ENCODE assay signal across 21 cellular contexts in the genomic region with DNA sequence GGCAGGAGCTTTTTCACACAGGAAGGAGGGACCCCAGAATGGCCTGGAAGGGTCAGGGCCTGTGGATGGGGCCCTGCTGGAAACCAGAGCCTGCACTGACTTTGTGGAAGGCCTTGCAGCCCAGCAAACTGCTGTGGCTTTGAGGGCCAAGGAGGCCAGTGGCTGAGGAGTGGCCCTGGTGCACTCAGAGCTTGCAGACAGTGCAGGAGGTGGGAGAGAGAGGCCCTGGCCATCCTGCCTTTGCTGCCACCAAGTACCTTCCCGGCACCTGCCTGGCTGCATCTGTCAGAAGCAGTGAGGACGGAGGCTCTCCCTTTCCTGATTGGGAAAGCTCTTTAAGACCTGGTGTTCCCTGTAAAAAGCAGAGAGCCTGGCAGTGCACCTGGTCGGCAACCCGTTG. TPM values are rescaled to one million over a fixed set of nuclear protein-coding genes. Genes with fewer than 3 reads are reported as not detected.
DNase-seq lines count a peak whose midpoint lies in the region; ATAC-seq lines count a peak whose summit lies in the region.
"Had no signal": no experiment of that assay in that cellular context is flagged by ENCODE, and none has a peak within 500 bp of the region (broad histone marks: within the 10 kb centered on the region; RNA-seq: fewer than 3 reads in every experiment).

No MANE protein-coding gene starts in this region.

- no peak overlapping the region for H4K8ac ChIP-seq in neuronal stem cell (ENCODE audit: low read depth, low read length)

- peaks cover 64% of the 10 kb centered on the region for H3K36me3 Mint-ChIP-seq in activated CD4-positive, alpha-beta T cell treated with anti-CD3 and anti-CD28 coated beads, Interleukin-2, amount 10 ng/mL, durations not matched to agents 7 days and 5 days (ENCODE audit: low read depth)
- H3K36me3 Mint-ChIP-seq in activated naive CD8-positive, alpha-beta T cell, result peaks cover 7% of the 10 kb centered on the region

- H3K27ac Mint-ChIP-seq in activated CD4-positive, alpha-beta T cell treated with anti-CD3 and anti-CD28 coated beads, Interleukin-2, amount 10 ng/mL, durations not matched to agents 7 days and 5 days, result peak overlapping the region; percentile 79
- H3K27ac Mint-ChIP-seq in activated naive CD8-positive, alpha-beta T cell, result peak overlapping the region; percentile 64
- H3K27ac Mint-ChIP-seq: HFFc6 had no signal

- CTCF ChIA-PET in activated CD4-positive, alpha-beta T cell treated with anti-CD3 and anti-CD28 coated beads, Interleukin-2, amount 10 ng/mL, durations not matched to agents 7 days and 5 days (lab: Charles Lee), result interaction anchor here (1.0 to 1.3 kb wide), 2 partner anchors 9 to 25 kb away, joined by 4 read pairs; no protein-coding TSS in a partner anchor

- no CpG with 5 or more reads among the region's 4 CpGs for WGBS in neuronal stem cell (ENCODE audit: extremely low coverage in 2 of 2, insufficient read length in 2 of 2, insufficient replicate concordance in 1 of 2), 2 donors

- no peaks in the 10 kb centered on the region for H3K4me1 ChIP-seq in neuronal stem cell (ENCODE audit: control insufficient read depth in 2 of 2, insufficient read depth in 1 of 2, low read depth in 1 of 2, low read length in 2 of 2)

- peaks cover 0 to 61% (median 0%) of the 10 kb centered on the region in 3 experiments for H3K27me3 ChIP-seq in neuronal stem cell (ENCODE audit: control insufficient read depth in 3 of 3, insufficient read depth in 3 of 3, low read depth in 1 of 3, low read length in 3 of 3)
- H3K27me3 ChIP-seq: left lung, tibial nerve had no signal

- peaks cover 89% of the 10 kb centered on the region for H3K4me1 Mint-ChIP-seq in activated CD4-positive, alpha-beta T cell treated with anti-CD3 and anti-CD28 coated beads, Interleukin-2, amount 10 ng/mL, durations not matched to agents 7 days and 5 days
- H3K4me1 Mint-ChIP-seq in activated naive CD8-positive, alpha-beta T cell (ENCODE audit: low read depth), result peaks cover 87% of the 10 kb centered on the region
- H3K4me1 Mint-ChIP-seq: endodermal cell had no signal

- no peak overlapping the region for H3K18ac ChIP-seq in neuronal stem cell (ENCODE audit: low read length)

- POLR2A ChIA-PET in activated CD4-positive, alpha-beta T cell treated with anti-CD3 and anti-CD28 coated beads, Interleukin-2, amount 10 ng/mL, durations not matched to agents 7 days and 5 days (lab: Charles Lee), result no interaction called here

- H3K9ac ChIP-seq in neuronal stem cell (ENCODE audit: low read depth, low read length, poor library complexity), result no peak overlapping the region

- no peaks in the 10 kb centered on the region for H3K79me1 ChIP-seq in neuronal stem cell (ENCODE audit: low read depth, low read length)

- H2AK5ac ChIP-seq in neuronal stem cell (ENCODE audit: low read depth, low read length), result no peak overlapping the region

- no peak overlapping the region for H2BK120ac ChIP-seq in neuronal stem cell (ENCODE audit: low read depth, low read length)

- H3K4ac ChIP-seq in neuronal stem cell (ENCODE audit: low read length), result no peak overlapping the region

- intact Hi-C loops in left colon (cut with DNase I, micrococcal nuclease), result no loop called here

- H3K9me3 Mint-ChIP-seq in activated CD4-positive, alpha-beta T cell treated with anti-CD3 and anti-CD28 coated beads, Interleukin-2, amount 10 ng/mL, durations not matched to agents 7 days and 5 days, result peaks cover 3% of the 10 kb centered on the region
- no peaks in the 10 kb centered on the region for H3K9me3 Mint-ChIP-seq in activated naive CD8-positive, alpha-beta T cell (ENCODE audit: low read depth)
- H3K9me3 Mint-ChIP-seq: endodermal cell, HFFc6 had no signal

- DNase-seq in activated CD4-positive, alpha-beta T cell treated with anti-CD3 and anti-CD28 coated beads, Interleukin-2, amount 10 ng/mL, durations not matched to agents 7 days and 5 days, result no peak
- no peak for DNase-seq in activated CD4-positive, alpha-beta T cell treated with anti-CD3 and anti-CD28 coated beads, Interleukin-2, amount 50 U/mL, for 48 hours
- DNase-seq in NCI-H1417 treated with DMSO at 0.1 percent for 48 hours (lab: John Stamatoyannopoulos, UW) (peak; percentile 5), neuronal stem cell (ENCODE audit: low spot score) (no peak), amygdala (lab: John Stamatoyannopoulos, UW) (no peak), dermis blood vessel endothelial cell (no peak), left colon (no peak)
- DNase-seq: ACHN; activated CD4-positive, alpha-beta T cell treated with anti-CD3 and anti-CD28 coated beads for 1 hour; endodermal cell; foreskin fibroblast; GDM1; HFFc6; NCI-H1694 treated with DMSO at 0.1 percent for 48 hours; RPMI8226; stimulated activated CD4-positive, alpha-beta T cell treated with anti-CD3 and anti-CD28 coated beads, Interleukin-2, amount 100 ng/mL, for 24 hours had no signal

- no peak overlapping the region for H2BK5ac ChIP-seq in neuronal stem cell (ENCODE audit: low read length)

- no peak overlapping the region for H3K27ac ChIP-seq in neuronal stem cell (replicated peaks; ENCODE audit: low read length)

- no peaks in the 10 kb centered on the region for H3K27me3 Mint-ChIP-seq in activated CD4-positive, alpha-beta T cell treated with anti-CD3 and anti-CD28 coated beads, Interleukin-2, amount 10 ng/mL, durations not matched to agents 7 days and 5 days
- H3K27me3 Mint-ChIP-seq in activated naive CD8-positive, alpha-beta T cell, result no peaks in the 10 kb centered on the region

- no peak overlapping the region for H3K14ac ChIP-seq in neuronal stem cell (ENCODE audit: low read length)

- H3K23ac ChIP-seq in neuronal stem cell (ENCODE audit: low read depth, low read length, poor library complexity), result peak overlapping the region; percentile 29

- H2BK12ac ChIP-seq in neuronal stem cell (ENCODE audit: low read length), result no peak overlapping the region

- no peaks in the 10 kb centered on the region for H3K36me3 ChIP-seq in neuronal stem cell (replicated peaks in 1 of 2; ENCODE audit: control insufficient read depth in 2 of 2, insufficient read depth in 2 of 2, low read length in 2 of 2)
- H3K36me3 ChIP-seq: tibial nerve had no signal

- H3K4me2 ChIP-seq in neuronal stem cell (ENCODE audit: insufficient read depth, low read length, poor library complexity, severe bottlenecking), result no peak overlapping the region

- no peak for ATAC-seq in left colon
- ATAC-seq: left lung had no signal

- H3K4me3 Mint-ChIP-seq in activated CD4-positive, alpha-beta T cell treated with anti-CD3 and anti-CD28 coated beads, Interleukin-2, amount 10 ng/mL, durations not matched to agents 7 days and 5 days, result peak overlapping the region; percentile 46
- peak overlapping the region; percentile 38 for H3K4me3 Mint-ChIP-seq in activated naive CD8-positive, alpha-beta T cell
- H3K4me3 Mint-ChIP-seq: endodermal cell, HFFc6 had no signal

- no peak overlapping the region for H3K4me3 ChIP-seq in neuronal stem cell (ENCODE audit: low read length in 2 of 2)
- H3K4me3 ChIP-seq: left lung, tibial nerve had no signal

- no peak overlapping the region for H2BK15ac ChIP-seq in neuronal stem cell (ENCODE audit: low read length)

- no peak overlapping the region for H4K91ac ChIP-seq in neuronal stem cell (ENCODE audit: low read depth, low read length, poor library complexity)

- H2AFZ ChIP-seq in neuronal stem cell (ENCODE audit: low read length), result no peak overlapping the region

- H3K9me3 ChIP-seq in neuronal stem cell (replicated peaks in 1 of 2; ENCODE audit: control insufficient read depth in 2 of 2, insufficient read depth in 1 of 2, low read depth in 1 of 2, low read length in 2 of 2), result no peaks in the 10 kb centered on the region
- H3K9me3 ChIP-seq: left lung, tibial nerve had no signal

RNA-seq across cellular contexts. Expression of a gene that starts 6.4 kb away (rescaled TPM):
- 100 to 1,000 TPM; 135 to 176 TPM for total RNA-seq in activated CD4-positive, alpha-beta T cell treated with anti-CD3 and anti-CD28 coated beads, Interleukin-2, amount 10 ng/mL, durations not matched to agents 7 days and 5 days
- polyA plus RNA-seq in neuronal stem cell (2013, experiment 1 of 2), result 2.0 TPM
- polyA plus RNA-seq in neuronal stem cell (2013, experiment 2 of 2), result 1.8 TPM
- total RNA-seq in dermis blood vessel endothelial cell (0.23 and 0.51 TPM in 2 replicates), left colon (1 to 10 TPM; 1.6 to 7.2 TPM)
- total RNA-seq: myocyte, renal cortical epithelial cell had no signal

Comparison
In these comparisons a context has a peak if more than half of its experiments do, and no peak if none do; other contexts are left out.
1. RNA of a gene that starts 6.4 kb away (total RNA-seq): 135 to 176 TPM in activated CD4-positive, alpha-beta T cell treated with anti-CD3 and anti-CD28 coated beads, Interleukin-2, amount 10 ng/mL, durations not matched to agents 7 days and 5 days; 1.6 to 7.2 TPM in left colon and 0.23 to 0.51 TPM in dermis blood vessel endothelial cell; every median in the first group is over 10 times any median in the second.